Comparison of ENCODE assay signal across 22 cellular contexts in the genomic region with DNA sequence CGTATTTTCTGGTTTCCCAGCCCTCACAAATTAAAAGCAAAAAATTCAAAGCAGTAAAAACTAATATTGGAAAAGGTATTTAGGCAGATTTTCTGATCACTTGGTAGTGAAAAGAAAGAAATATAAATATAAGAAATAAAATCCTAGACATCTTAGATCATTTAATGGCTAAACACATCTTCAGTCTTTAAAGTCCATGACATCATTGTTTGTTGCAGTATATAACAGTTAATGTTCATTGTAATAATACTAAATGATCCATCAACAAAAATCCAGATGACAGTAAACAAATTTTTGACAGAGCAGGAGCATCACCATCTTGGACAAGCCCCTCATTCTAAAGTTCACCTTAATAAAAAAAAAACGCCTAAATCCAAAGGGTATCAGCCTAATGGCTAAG.
"Had no signal": no experiment of that assay in that cellular context is flagged by ENCODE, and none has a peak within 500 bp of the region (broad histone marks: within the 10 kb centered on the region; RNA-seq: fewer than 3 reads in every experiment).

No MANE protein-coding gene starts in this region.

- H3K27ac Mint-ChIP-seq: dendritic cell treated with granulocyte-macrophage colony-stimulating factor and Interleukin-4, amounts not matched to agents 40 ng/mL and 50 ng/mL, for 4 days; effector memory CD8-positive, alpha-beta T cell; mesothelial cell of epicardium had no signal

- H3K4me3 ChIP-seq: colonic mucosa, esophagus muscularis mucosa, gastroesophageal sphincter, heart left ventricle, hepatocyte, left lung, lower lobe of right lung, mucosa of descending colon had no signal

- FAIRE-seq: endothelial cell of umbilical vein, islet of Langerhans, keratinocyte had no signal

- H3K4me2 ChIP-seq: hepatocyte had no signal

- H3K36me3 ChIP-seq: colonic mucosa, esophagus muscularis mucosa, gastroesophageal sphincter, heart left ventricle, left lung, lower lobe of right lung had no signal

- H3K9me3 ChIP-seq: colonic mucosa, lower lobe of right lung, mucosa of descending colon had no signal

- H3K36me3 Mint-ChIP-seq: naive B cell had no signal

- ATAC-seq: effector memory CD8-positive, alpha-beta T cell; foreskin keratinocyte; gastroesophageal sphincter; heart left ventricle; left cardiac atrium; left lung; left ventricle myocardium superior; lower lobe of right lung; mucosa of descending colon had no signal

- H3K4me1 Mint-ChIP-seq: mesothelial cell of epicardium, naive B cell had no signal

- H3K27me3 ChIP-seq: colonic mucosa, esophagus muscularis mucosa, foreskin keratinocyte, gastroesophageal sphincter, heart left ventricle, hepatocyte, left lung had no signal

- H3K4me1 ChIP-seq: colonic mucosa, esophagus muscularis mucosa, foreskin keratinocyte, gastroesophageal sphincter, heart left ventricle, left lung, lower lobe of right lung had no signal

- DNase-seq: colonic mucosa; cortex of kidney; effector CD8-positive, alpha-beta T cell; effector memory CD8-positive, alpha-beta T cell; foreskin keratinocyte; heart left ventricle; hypothalamus; left cardiac atrium; left lung; left ventricle myocardium superior; lower lobe of right lung; mesenchymal stem cell; mucosa of descending colon; naive B cell had no signal

- H3K27ac ChIP-seq: colonic mucosa, esophagus muscularis mucosa, foreskin keratinocyte, gastroesophageal sphincter, heart left ventricle, hepatocyte, left lung, lower lobe of right lung had no signal

- H2AFZ ChIP-seq: hepatocyte had no signal

- H3K79me2 ChIP-seq: hepatocyte had no signal

- H3K4me3 Mint-ChIP-seq: dendritic cell treated with granulocyte-macrophage colony-stimulating factor and Interleukin-4, amounts not matched to agents 40 ng/mL and 50 ng/mL, for 4 days; effector memory CD8-positive, alpha-beta T cell; mesothelial cell of epicardium; naive B cell had no signal

- H3K9me3 Mint-ChIP-seq: effector memory CD8-positive, alpha-beta T cell had no signal
